In genomic region chr2:131495506-131495905, GRCh38 we compare ENCODE assay signal across 1 cellular context.
TF ChIP-seq lines count a peak whose summit lies in the region.
"Not testable (repeated sequence)": the region's sequence is repeated elsewhere in the genome, so short reads cannot be mapped to it uniquely, and the experiment has no call there.

No MANE protein-coding gene starts in this region.

TF ChIP-seq in K562, 482 proteins besides CTCF, POLR2A, EP300 and RAD21:
- peak; percentile 46; the same call in 1 of the 2 replicates for TF ChIP-seq TEAD4 (IDR thresholded peaks at IDR 0.05; ENCODE audit: low read length)
- TF ChIP-seq TEAD4 (CRISPR knock-in tag; IDR thresholded peaks at IDR 0.05; ENCODE audit: borderline replicate concordance), result not testable (repeated sequence)
- peak; percentile 21; the same call in 1 of the 2 replicates for TF ChIP-seq GATA2 (CRISPR knock-in tag; IDR thresholded peaks at IDR 0.05)
- peak; percentile 74 for TF ChIP-seq CBFA2T3 (IDR thresholded peaks at IDR 0.05)
- TF ChIP-seq TAL1 (IDR thresholded peaks at IDR 0.05), result peak; percentile 55
- peak; percentile 25; the same call in 1 of the 2 replicates for TF ChIP-seq NCOR1 (IDR thresholded peaks at IDR 0.05)
- 0 out of 2 replicates have a peak, but pooled peaks have one; percentile 18 for TF ChIP-seq MTA2 (IDR thresholded peaks at IDR 0.05; ENCODE audit: low read depth)
- TF ChIP-seq CBFA2T2 (conservative IDR thresholded peaks at IDR 0.05), result peak; percentile 57; the same call in 1 of the 2 replicates
- TF ChIP-seq TCF3 (CRISPR knock-in tag; IDR thresholded peaks at IDR 0.05), result peak; percentile 73
TF ChIP-seq in K562: peak in this region for 8; not testable (repeated sequence) for 474.
